Comparison of ENCODE assay signal across 15 cellular contexts in genomic region chr4:124337874-124338273, GRCh38.
DNase-seq lines count a peak whose midpoint lies in the region; ATAC-seq lines count a peak whose summit lies in the region.
"Had no signal": no experiment of that assay in that cellular context is flagged by ENCODE, and none has a peak within 500 bp of the region (broad histone marks: within the 10 kb centered on the region; RNA-seq: fewer than 3 reads in every experiment).

No MANE protein-coding gene starts in this region.

- H3K4me1 Mint-ChIP-seq in effector memory CD8-positive, alpha-beta T cell (ENCODE audit: low read depth in 2 of 2): no peaks in the 10 kb centered on the region

- no peak overlapping the region for H3K4me3 Mint-ChIP-seq in effector memory CD8-positive, alpha-beta T cell
- H3K4me3 Mint-ChIP-seq: mesothelial cell of epicardium had no signal

- intact Hi-C loops in left ventricle myocardium superior (cut with micrococcal nuclease): no loop called here

- no peaks in the 10 kb centered on the region for H3K27me3 Mint-ChIP-seq in effector memory CD8-positive, alpha-beta T cell

- H3K36me3 Mint-ChIP-seq in effector memory CD8-positive, alpha-beta T cell (ENCODE audit: insufficient read depth): no peaks in the 10 kb centered on the region

- H3K27ac Mint-ChIP-seq in effector memory CD8-positive, alpha-beta T cell: no peak overlapping the region
- H3K27ac Mint-ChIP-seq: mesothelial cell of epicardium had no signal

- DNase-seq in DMS 273 (lab: John Stamatoyannopoulos, UW; ENCODE audit: unreplicated experiment) (peak; percentile 80), NCI-H69 (lab: John Stamatoyannopoulos, UW) (peak; percentile 55), brain pericyte (ENCODE audit: low read depth, low spot score) (peak; percentile 49), left ventricle myocardium superior (peak; percentile 77), KG1 (lab: John Stamatoyannopoulos, UW) (no peak)
- no peak for DNase-seq in effector memory CD8-positive, alpha-beta T cell
- DNase-seq: activated CD8-positive, alpha-beta memory T cell treated with anti-CD3 and anti-CD28 coated beads, Interleukin-2, amount 50 U/mL, for 4 hours; activated naive CD4-positive, alpha-beta T cell; Calu3; islet precursor cell; NCI-H1105; stimulated activated naive CD4-positive, alpha-beta T cell had no signal

- H3K9me3 Mint-ChIP-seq in effector memory CD8-positive, alpha-beta T cell: no peaks in the 10 kb centered on the region

- ATAC-seq in left ventricle myocardium superior: no peak
- no peak for ATAC-seq in HG03095 (IDR thresholded peaks at IDR 0.05; ENCODE audit: unreplicated experiment)
- no peak for ATAC-seq in effector memory CD8-positive, alpha-beta T cell (replicated peaks)
- no peak for ATAC-seq in HG02678 (IDR thresholded peaks at IDR 0.05; ENCODE audit: unreplicated experiment)

Comparison
In these comparisons a context has a peak if more than half of its experiments do, and no peak if none do; other contexts are left out.
1. DNase-seq: peak in DMS 273 (single experiment), NCI-H69 (single experiment), brain pericyte (single experiment) and left ventricle myocardium superior (single experiment); none in effector memory CD8-positive, alpha-beta T cell (0 of 3) and KG1 (single experiment).